ENCODE assay signal across 28 cellular contexts in genomic region chr3:78801923-78802587, GRCh38.
DNase-seq lines count a peak whose midpoint lies in the region; ATAC-seq, FAIRE-seq and TF ChIP-seq lines count a peak whose summit lies in the region.
"Had no signal": no experiment of that assay in that cellular context is flagged by ENCODE, and none has a peak within 500 bp of the region (broad histone marks: within the 10 kb centered on the region; RNA-seq: fewer than 3 reads in every experiment).

No MANE protein-coding gene starts in this region.

- H3K27ac ChIP-seq in KMS-11 = no peak overlapping the region
- H3K27ac ChIP-seq in heart right ventricle = no peak overlapping the region
- H3K27ac ChIP-seq: brain microvascular endothelial cell, dorsolateral prefrontal cortex, HL-60, transverse colon had no signal

- H3K79me2 ChIP-seq in KMS-11 (ENCODE audit: insufficient read depth, low read depth) = no peaks in the 10 kb centered on the region

- FAIRE-seq in H54 (lab: Jason Lieb, UNC) = peak; percentile 66

- no peaks in the 10 kb centered on the region for H4K20me1 ChIP-seq in KMS-11 (ENCODE audit: insufficient read depth)
- H4K20me1 ChIP-seq: BLaER1 treated with 17β-estradiol and CSF1 and Interleukin-3, amounts not matched to agents 10 nM and 100 nM had no signal

- H3K9ac ChIP-seq in KMS-11 = no peak overlapping the region

- no peak for TF ChIP-seq CTCF in KMS-11 (conservative IDR thresholded peaks at IDR 0.05; ENCODE audit: low read depth, low read length)
- TF ChIP-seq CTCF in heart right ventricle (IDR thresholded peaks at IDR 0.05) = no peak

- no peak for TF ChIP-seq POLR2A in H54 (IDR thresholded peaks at IDR 0.05; ENCODE audit: low read depth, low read length)

- H3K4me2 ChIP-seq in KMS-11 = 0 out of 2 replicates have a peak overlapping the region, but pooled peaks have one; percentile 29

- H2AFZ ChIP-seq in KMS-11 (ENCODE audit: low read depth) = no peak overlapping the region

- no peaks in the 10 kb centered on the region for H3K9me3 ChIP-seq in heart right ventricle
- H3K9me3 ChIP-seq: transverse colon had no signal

- peaks cover 12% of the 10 kb centered on the region for H3K4me1 ChIP-seq in KMS-11 (ENCODE audit: low read depth, poor library complexity, severe bottlenecking)
- H3K4me1 ChIP-seq in heart right ventricle = peaks cover 0 to 14% (median 0%) of the 10 kb centered on the region in 9 donors

- no peak for ATAC-seq in heart right ventricle
- ATAC-seq: activated CD4-positive, alpha-beta T cell treated with anti-CD3 and anti-CD28 coated beads for 36 hours; Panc1; sciatic nerve had no signal

- DNase-seq in H54 (ENCODE audit: insufficient read length, low spot score) (no peak), fibroblast of peridontal ligament (ENCODE audit: extremely low read depth) (peak; percentile 18), HCEC 1CT (no peak), SHP77 (lab: John Stamatoyannopoulos, UW) (no peak), heart right ventricle (no peak), putamen (ENCODE audit: low spot score) (no peak)
- DNase-seq: activated CD4-positive, alpha-beta T cell treated with anti-CD3 and anti-CD28 coated beads for 36 hours; activated naive CD4-positive, alpha-beta T cell treated with anti-CD3 and anti-CD28 coated beads, Interleukin-2, amount 50 U/mL, for 16 hours; amniotic stem cell; brain microvascular endothelial cell; DMS79; dorsolateral prefrontal cortex; hippocampal formation; immature natural killer cell; midbrain; naive B cell; NCI-H1436; NCI-H2081; NCI-H345; SIG-M5; stimulated activated CD4-positive, alpha-beta T cell treated with anti-CD3 and anti-CD28 coated beads, Interleukin-12 subunit alpha, Interleukin-12 subunit beta, amount 100 ng/mL, for 4 hours; stimulated activated CD4-positive, alpha-beta T cell treated with anti-CD3 and anti-CD28 coated beads, Interleukin-2, amount 100 ng/mL, for 48 hours; transverse colon had no signal

- no peaks in the 10 kb centered on the region for H3K36me3 ChIP-seq in KMS-11 (ENCODE audit: insufficient read depth)
- H3K36me3 ChIP-seq in heart right ventricle = no peaks in the 10 kb centered on the region
- H3K36me3 ChIP-seq: BLaER1 treated with 17β-estradiol and CSF1 and Interleukin-3, amounts not matched to agents 10 nM and 100 nM; brain microvascular endothelial cell; transverse colon had no signal

- H3K4me3 ChIP-seq in KMS-11 (IDR thresholded peaks at IDR 0.05; ENCODE audit: insufficient read depth, low read depth, low read length) (no peak overlapping the region), heart right ventricle (no peak overlapping the region)
- H3K4me3 ChIP-seq: BLaER1 treated with 17β-estradiol and CSF1 and Interleukin-3, amounts not matched to agents 10 nM and 100 nM; dorsolateral prefrontal cortex; transverse colon had no signal

- intact Hi-C loops in heart right ventricle (cut with DNase I) = no loop called here

- H3K27me3 ChIP-seq in KMS-11 (ENCODE audit: insufficient read depth, low read depth) = no peaks in the 10 kb centered on the region
- no peaks in the 10 kb centered on the region for H3K27me3 ChIP-seq in heart right ventricle
- H3K27me3 ChIP-seq: BLaER1 treated with 17β-estradiol and CSF1 and Interleukin-3, amounts not matched to agents 10 nM and 100 nM; brain microvascular endothelial cell; dorsolateral prefrontal cortex; transverse colon had no signal
